Comparison of ENCODE assay signal across 24 cellular contexts in the genomic region with DNA sequence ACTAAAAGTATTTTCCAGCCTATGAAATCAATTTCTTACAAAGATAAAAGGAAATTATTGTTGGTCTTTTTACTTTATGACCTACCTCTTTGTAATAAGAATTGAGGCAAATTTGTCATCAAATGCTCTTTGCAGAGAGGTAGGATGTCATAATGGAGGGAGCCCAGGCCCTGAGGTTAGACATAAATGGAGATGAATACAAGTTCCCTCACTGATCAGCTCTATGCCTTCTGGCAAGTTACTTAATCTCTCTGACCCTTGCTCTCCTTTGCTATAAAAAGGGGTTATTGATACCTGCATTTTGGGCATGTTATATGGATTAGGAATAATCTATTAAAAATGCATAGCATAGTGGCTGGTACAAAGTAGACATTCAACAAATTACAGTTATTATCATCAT.
A peak's percentile ranks its signal among the peaks of the same experiment; 100 is the strongest.
DNase-seq lines count a peak whose midpoint lies in the region; ATAC-seq, FAIRE-seq and TF ChIP-seq lines count a peak whose summit lies in the region.
"Had no signal": no experiment of that assay in that cellular context is flagged by ENCODE, and none has a peak within 500 bp of the region (broad histone marks: within the 10 kb centered on the region; RNA-seq: fewer than 3 reads in every experiment).

No MANE protein-coding gene starts in this region.

- dilution Hi-C loops in keratinocyte (cut with MboI; ENCODE audit: extremely low pct_ligation_motif_present, low sequenced_read_pairs), result no loop called here

- no peak overlapping the region for H3K4me3 Mint-ChIP-seq in MCF 10A (ENCODE audit: unreplicated experiment)
- H3K4me3 Mint-ChIP-seq: activated CD4-positive, alpha-beta T cell treated with anti-CD3 and anti-CD28 coated beads for 36 hours; activated naive CD4-positive, alpha-beta T cell treated with anti-CD3 and anti-CD28 coated beads, Interleukin-2, amount 50 U/mL, for 24 hours; CD14-positive monocyte; H9; IgD-negative memory B cell had no signal

- H2AFZ ChIP-seq in keratinocyte (ENCODE audit: control insufficient read depth, low read length) (no peak overlapping the region), OCI-LY7 (ENCODE audit: low read length) (no peak overlapping the region)

- no peak for TF ChIP-seq POLR2A in breast epithelium (IDR thresholded peaks at IDR 0.05)

- TSS peak; percentile 11 for BruUV-seq in MCF 10A (replicated peaks; lab: Mats Ljungman, UMichigan)
- BruUV-seq in OCI-LY7 (replicated peaks; lab: Mats Ljungman, UMichigan), result no TSS peak

- H3K9me1 ChIP-seq in keratinocyte (ENCODE audit: control insufficient read depth, extremely low read depth, insufficient read depth, low read length), result no peaks in the 10 kb centered on the region

- no peak for FAIRE-seq in keratinocyte (lab: Jason Lieb, UNC)
- FAIRE-seq: colon, D721Med, GM18507, islet of Langerhans, pancreas, TTC549 had no signal

- H3K4me3 ChIP-seq in breast epithelium (no peak overlapping the region), keratinocyte (ENCODE audit: control insufficient read depth in 2 of 3, extremely low read depth in 1 of 3, insufficient read depth in 2 of 3, low read depth in 1 of 3, low read length in 3 of 3) (no peak overlapping the region), OCI-LY7 (ENCODE audit: low read depth, low read length, poor library complexity, severe bottlenecking) (no peak overlapping the region)
- H3K4me3 ChIP-seq: ascending aorta, lung, pancreas, suprapubic skin had no signal

- H3K9me3 ChIP-seq in breast epithelium (no peaks in the 10 kb centered on the region), keratinocyte (ENCODE audit: control insufficient read depth, low read depth, low read length) (no peaks in the 10 kb centered on the region), OCI-LY7 (ENCODE audit: low read length) (no peaks in the 10 kb centered on the region)
- H3K9me3 ChIP-seq: ascending aorta, pancreas, suprapubic skin had no signal

- no peaks in the 10 kb centered on the region for H3K36me3 Mint-ChIP-seq in MCF 10A (ENCODE audit: insufficient read depth, unreplicated experiment)
- H3K36me3 Mint-ChIP-seq: activated naive CD4-positive, alpha-beta T cell treated with anti-CD3 and anti-CD28 coated beads, Interleukin-2, amount 50 U/mL, for 24 hours; CD14-positive monocyte; IgD-negative memory B cell had no signal

- DNase-seq in MCF 10A (ENCODE audit: unreplicated experiment) (no peak), breast epithelium (ENCODE audit: low spot score in 2 of 2) (no peak), SK-MEL-5 (ENCODE audit: low read depth, low spot score) (peak; percentile 85), keratinocyte (ENCODE audit: low read depth, low spot score) (no peak), iPS-NIHi11 (ENCODE audit: low spot score) (no peak), NCI-H774 (lab: John Stamatoyannopoulos, UW) (no peak), OCI-LY7 (ENCODE audit: low spot score) (no peak)
- DNase-seq: H9; MM.1S; naive thymus-derived CD4-positive, alpha-beta T cell; pancreas had no signal

- H4K20me1 ChIP-seq in keratinocyte (ENCODE audit: control insufficient read depth, extremely low read depth, insufficient read depth, low read length) (no peaks in the 10 kb centered on the region), OCI-LY7 (ENCODE audit: insufficient read depth, low read length) (no peaks in the 10 kb centered on the region)

- H3K9ac ChIP-seq in keratinocyte (ENCODE audit: control insufficient read depth, extremely low read depth, insufficient read depth, low read length), result peak overlapping the region; percentile 51

- CTCF ChIA-PET in MCF 10A (lab: Yijun Ruan, JAX), result interaction anchor here (0.6 to 1.4 kb wide), 3 partner anchors 34 to 374 kb away, joined by 3 to 6 read pairs (median 5); a partner anchor contains a TSS
- CTCF ChIA-PET in OCI-LY7 (lab: Charles Lee; ENCODE audit: unreplicated experiment), result no interaction called here

- H3K27me3 Mint-ChIP-seq in MCF 10A (ENCODE audit: insufficient read depth, unreplicated experiment), result no peaks in the 10 kb centered on the region
- H3K27me3 Mint-ChIP-seq: IgD-negative memory B cell had no signal

- H3K27ac Mint-ChIP-seq in MCF 10A (ENCODE audit: low read depth, unreplicated experiment), result no peak overlapping the region
- H3K27ac Mint-ChIP-seq: activated CD4-positive, alpha-beta T cell treated with anti-CD3 and anti-CD28 coated beads for 36 hours; activated naive CD4-positive, alpha-beta T cell treated with anti-CD3 and anti-CD28 coated beads, Interleukin-2, amount 50 U/mL, for 24 hours; CD14-positive monocyte; H9; IgD-negative memory B cell had no signal

- H3K36me3 ChIP-seq in breast epithelium (no peaks in the 10 kb centered on the region), keratinocyte (ENCODE audit: control insufficient read depth in 2 of 2, extremely low read depth in 1 of 2, insufficient read depth in 2 of 2, low read length in 2 of 2) (no peaks in the 10 kb centered on the region), OCI-LY7 (ENCODE audit: insufficient read depth, low read length) (no peaks in the 10 kb centered on the region)
- H3K36me3 ChIP-seq: ascending aorta, pancreas, suprapubic skin had no signal

- in situ Hi-C loops in SK-MEL-5 (cut with HindIII; ENCODE audit: low pct_unique_long_range_greater_than_20kb, low sequenced_read_pairs), result no loop called here

- no peaks in the 10 kb centered on the region for H3K9me3 Mint-ChIP-seq in MCF 10A (ENCODE audit: unreplicated experiment)
- H3K9me3 Mint-ChIP-seq: activated naive CD4-positive, alpha-beta T cell treated with anti-CD3 and anti-CD28 coated beads, Interleukin-2, amount 50 U/mL, for 24 hours; H9 had no signal

- H3K4me2 ChIP-seq in keratinocyte (ENCODE audit: control insufficient read depth, extremely low read depth, insufficient read depth, low read depth, low read length) (peak overlapping the region; percentile 17), OCI-LY7 (ENCODE audit: low read length) (no peak overlapping the region)

- no peak for ATAC-seq in GM18861 (IDR thresholded peaks at IDR 0.05; ENCODE audit: unreplicated experiment)
- ATAC-seq: naive thymus-derived CD4-positive, alpha-beta T cell had no signal

- H3K4me1 ChIP-seq in breast epithelium (no peaks in the 10 kb centered on the region), keratinocyte (ENCODE audit: control insufficient read depth, extremely low read depth, insufficient read depth, low read length) (peaks cover 60% of the 10 kb centered on the region), OCI-LY7 (ENCODE audit: insufficient read depth, low read length, poor library complexity, severe bottlenecking) (no peaks in the 10 kb centered on the region)

- H3K79me2 ChIP-seq in keratinocyte (ENCODE audit: control insufficient read depth, insufficient read depth, low read length), result no peaks in the 10 kb centered on the region
- no peaks in the 10 kb centered on the region for H3K79me2 ChIP-seq in OCI-LY7 (ENCODE audit: insufficient read depth, low read depth, low read length)

- intact Hi-C loops in MCF 10A (cut with micrococcal nuclease), result no loop called here
- intact Hi-C loops in breast epithelium (cut with DNase I; ENCODE audit: low total_unique reads), result no loop called here
- intact Hi-C loops in OCI-LY7 (cut with micrococcal nuclease; ENCODE audit: unreplicated experiment), result no loop called here

- POLR2A ChIA-PET in MCF 10A (lab: Yijun Ruan, JAX) (interaction anchor here (0.7 to 3.1 kb wide), 11 partner anchors 7 to 373 kb away, joined by 3 to 21 read pairs (median 3); a partner anchor contains a TSS), OCI-LY7 (lab: Charles Lee) (interaction anchor here (0.7 kb wide), 1 partner anchor 81 kb away, joined by 4 read pairs; no protein-coding TSS in a partner anchor)

- H3K27ac ChIP-seq in breast epithelium (no peak overlapping the region), keratinocyte (ENCODE audit: control insufficient read depth, insufficient read depth, low read length) (peak overlapping the region; percentile 92), OCI-LY7 (ENCODE audit: low read depth, low read length, poor library complexity, severe bottlenecking) (no peak overlapping the region)
- H3K27ac ChIP-seq: ascending aorta, pancreas, suprapubic skin had no signal

- no peak for TF ChIP-seq CTCF in MCF 10A (IDR thresholded peaks at IDR 0.05; ENCODE audit: unreplicated experiment)
- TF ChIP-seq CTCF in breast epithelium (IDR thresholded peaks at IDR 0.05), result no peak
- no peak for TF ChIP-seq CTCF in keratinocyte (optimal IDR thresholded peaks at IDR 0.05 in 1 of 3, IDR thresholded peaks at IDR 0.05 in 1 of 3, conservative IDR thresholded peaks at IDR 0.05 in 1 of 3; ENCODE audit: extremely low read depth in 1 of 3, insufficient read depth in 2 of 3, low read length in 3 of 3)
- no peak for TF ChIP-seq CTCF in OCI-LY7 (conservative IDR thresholded peaks at IDR 0.05; ENCODE audit: low read length)

- H3K4me1 Mint-ChIP-seq in MCF 10A (ENCODE audit: insufficient read depth, unreplicated experiment), result peaks cover 26% of the 10 kb centered on the region
- H3K4me1 Mint-ChIP-seq: CD14-positive monocyte had no signal

- H3K9me2 ChIP-seq in OCI-LY7 (ENCODE audit: insufficient read depth, low read length), result no peaks in the 10 kb centered on the region

- no peaks in the 10 kb centered on the region for H3K27me3 ChIP-seq in breast epithelium
- H3K27me3 ChIP-seq in keratinocyte (ENCODE audit: control insufficient read depth, extremely low read depth, insufficient read depth, low read length), result no peaks in the 10 kb centered on the region
- H3K27me3 ChIP-seq: ascending aorta, pancreas, suprapubic skin had no signal
